In genomic region chr12:95412826-95413311, GRCh38 we compare ENCODE assay signal across 15 cellular contexts.
A peak's percentile ranks its signal among the peaks of the same experiment; 100 is the strongest.
DNase-seq lines count a peak whose midpoint lies in the region; ATAC-seq and TF ChIP-seq lines count a peak whose summit lies in the region.
"Had no signal": no experiment of that assay in that cellular context is flagged by ENCODE, and none has a peak within 500 bp of the region (broad histone marks: within the 10 kb centered on the region; RNA-seq: fewer than 3 reads in every experiment).

No MANE protein-coding gene starts in this region.

- H3K4me3 ChIP-seq in fibroblast of the aortic adventitia (ENCODE audit: low read depth, low read length) (no peak overlapping the region), uterus (no peak overlapping the region)
- H3K4me3 ChIP-seq: cardiac muscle cell, thoracic aorta had no signal

- H3K27me3 ChIP-seq in uterus: no peaks in the 10 kb centered on the region
- H3K27me3 ChIP-seq: cardiac muscle cell had no signal

- DNase-seq in NCI-H82 (lab: John Stamatoyannopoulos, UW) (peak; percentile 14), NCI-H82 treated with DMSO at 0.1 percent for 48 hours (lab: John Stamatoyannopoulos, UW; ENCODE audit: unreplicated experiment) (no peak), T1000 (lab: John Stamatoyannopoulos, UW) (peak; percentile 16), fibroblast of the aortic adventitia (ENCODE audit: low read depth) (peak; percentile 98), uterus (peak in 1 of 2 donors; percentile 17), hippocampal formation (lab: John Stamatoyannopoulos, UW) (no peak)
- no peak for DNase-seq in activated CD4-positive, alpha-beta T cell treated with anti-CD3 and anti-CD28 coated beads for 48 hours
- DNase-seq: hypothalamus; NCI-H446 treated with DMSO at 0.1 percent for 48 hours; nephron progenitor cell; stimulated activated CD4-positive, alpha-beta T cell treated with anti-CD3 and anti-CD28 coated beads, Interleukin-4, amount 100 ng/mL, for 1 hour; SW 1271 had no signal

- no peaks in the 10 kb centered on the region for H3K9me3 ChIP-seq in uterus
- H3K9me3 ChIP-seq: thoracic aorta had no signal

- H3K4me1 ChIP-seq in uterus: no peaks in the 10 kb centered on the region

- H3K27ac ChIP-seq in uterus: peak overlapping the region; percentile 47 to 50
- H3K27ac ChIP-seq: cardiac muscle cell had no signal

- H3K36me3 ChIP-seq in uterus: no peaks in the 10 kb centered on the region
- H3K36me3 ChIP-seq: cardiac muscle cell, thoracic aorta had no signal

- ATAC-seq in HG02610 (IDR thresholded peaks at IDR 0.05; ENCODE audit: unreplicated experiment): no peak

- TF ChIP-seq POLR2A in uterus (IDR thresholded peaks at IDR 0.05): no peak

- TF ChIP-seq CTCF in fibroblast of the aortic adventitia (IDR thresholded peaks at IDR 0.05; ENCODE audit: insufficient read depth, low read length) (no peak), uterus (IDR thresholded peaks at IDR 0.05) (no peak)

- intact Hi-C loops in uterus (cut with DNase I; ENCODE audit: low total_unique reads): no loop called here

Comparison
In these comparisons a context has a peak if more than half of its experiments do, and no peak if none do; other contexts are left out.
1. DNase-seq: peak in NCI-H82 (single experiment), T1000 (single experiment) and fibroblast of the aortic adventitia (single experiment); none in NCI-H82 treated with DMSO at 0.1 percent for 48 hours (single experiment), activated CD4-positive, alpha-beta T cell treated with anti-CD3 and anti-CD28 coated beads for 48 hours (single experiment) and hippocampal formation (0 of 2).